In genomic region chr6:26536571-26537159, GRCh38 we compare ENCODE assay signal across 8 cellular contexts. TPM values are rescaled to one million over a fixed set of nuclear protein-coding genes. Genes with fewer than 3 reads are reported as not detected.
DNase-seq lines count a peak whose midpoint lies in the region; ATAC-seq and TF ChIP-seq lines count a peak whose summit lies in the region.

No MANE protein-coding gene starts in this region.

- DNase-seq in AG04450 (ENCODE audit: low read depth, low spot score) (no peak), NCI-H446 treated with DMSO at 0.1 percent for 48 hours (lab: John Stamatoyannopoulos, UW) (peak; percentile 67), right atrium auricular region (ENCODE audit: low spot score) (no peak), retina (peak; percentile 79), NOMO-1 treated with dmso at 0.1 percent for 144 hours (lab: John Stamatoyannopoulos, UW; ENCODE audit: unreplicated experiment) (no peak)

- H3K4me3 ChIP-seq in AG04450 (ENCODE audit: low read depth, low read length) (peak overlapping the region; percentile 84), right atrium auricular region (peak overlapping the region; percentile 80 to 85)

- CTCF ChIA-PET in AG04450 (lab: Charles Lee): interaction anchor here (0.5 to 3.8 kb wide), 5 partner anchors 20 to 659 kb away, joined by 3 to 27 read pairs (median 7); no protein-coding TSS in a partner anchor

- H3K36me3 Mint-ChIP-seq in activated naive CD8-positive, alpha-beta T cell: peaks cover 3% of the 10 kb centered on the region

- peak overlapping the region; percentile 93 for H3K27ac ChIP-seq in AG04450 (ENCODE audit: low read depth, low read length)
- peak overlapping the region; percentile 89 for H3K27ac ChIP-seq in right atrium auricular region

- peak overlapping the region; percentile 96 for H3K27ac Mint-ChIP-seq in activated naive CD8-positive, alpha-beta T cell

- POLR2A ChIA-PET in AG04450 (lab: Yijun Ruan, JAX): interaction anchor here (1.2 to 2.4 kb wide), 4 partner anchors 20 to 252 kb away, joined by 4 to 9 read pairs (median 6); no protein-coding TSS in a partner anchor

- no peaks in the 10 kb centered on the region for H3K36me3 ChIP-seq in right atrium auricular region

- TF ChIP-seq POLR2A in GM15510 (IDR thresholded peaks at IDR 0.05; ENCODE audit: borderline replicate concordance, extremely low read depth, insufficient read length): peak; percentile 41

- ATAC-seq in HG02981 (IDR thresholded peaks at IDR 0.05; ENCODE audit: unreplicated experiment): no peak

- H3K27me3 Mint-ChIP-seq in activated naive CD8-positive, alpha-beta T cell: no peaks in the 10 kb centered on the region

- peak overlapping the region; percentile 96 for H3K4me3 Mint-ChIP-seq in activated naive CD8-positive, alpha-beta T cell

- H3K9me3 ChIP-seq in AG04450 (ENCODE audit: control insufficient read depth, insufficient read depth, low read length) (no peaks in the 10 kb centered on the region; the same call in 1 of the 2 replicates), right atrium auricular region (no peaks in the 10 kb centered on the region)

- peaks cover 0 to 36% of the 10 kb centered on the region in 2 donors for H3K4me1 ChIP-seq in right atrium auricular region

- H3K27me3 ChIP-seq in AG04450 (ENCODE audit: control insufficient read depth, insufficient read depth, low read length) (no peaks in the 10 kb centered on the region), right atrium auricular region (no peaks in the 10 kb centered on the region)

- H3K4me1 Mint-ChIP-seq in activated naive CD8-positive, alpha-beta T cell (ENCODE audit: low read depth): peaks cover 65% of the 10 kb centered on the region

- TF ChIP-seq CTCF in AG04450 (IDR thresholded peaks at IDR 0.05; ENCODE audit: low read depth, low read length) (no peak), right atrium auricular region (IDR thresholded peaks at IDR 0.05) (no peak)

- H3K9me3 Mint-ChIP-seq in activated naive CD8-positive, alpha-beta T cell (ENCODE audit: low read depth): peaks cover 4% of the 10 kb centered on the region

RNA-seq across cellular contexts. Expression of gene HMGN4, which starts 1.5 kb away (rescaled TPM):
- polyA plus RNA-seq in AG04450 (2011; rRNA removed): 59.0 and 72.3 TPM in 2 replicates
- 18.6 and 27.4 TPM in 2 replicates for polyA minus RNA-seq in AG04450 (2011; rRNA and poly(A)+ RNA removed)
- 10 to 100 TPM; 36.1 to 52.5 TPM for total RNA-seq in right atrium auricular region

RNA-seq across cellular contexts. Expression of gene BTN1A1, which starts 36.6 kb away (rescaled TPM):
- 0.04 TPM in 1 of 2 replicates, not detected in the other for polyA plus RNA-seq in AG04450 (2011; rRNA removed)
- not detected in 2 replicates for polyA minus RNA-seq in AG04450 (2011; rRNA and poly(A)+ RNA removed)
- total RNA-seq in right atrium auricular region: not detected

Comparison
In these comparisons a context has a peak if more than half of its experiments do, and no peak if none do; other contexts are left out.
1. DNase-seq: peak in NCI-H446 treated with DMSO at 0.1 percent for 48 hours (single experiment) and retina (single experiment); none in AG04450 (single experiment), right atrium auricular region (single experiment) and NOMO-1 treated with dmso at 0.1 percent for 144 hours (single experiment).